In the genomic region with DNA sequence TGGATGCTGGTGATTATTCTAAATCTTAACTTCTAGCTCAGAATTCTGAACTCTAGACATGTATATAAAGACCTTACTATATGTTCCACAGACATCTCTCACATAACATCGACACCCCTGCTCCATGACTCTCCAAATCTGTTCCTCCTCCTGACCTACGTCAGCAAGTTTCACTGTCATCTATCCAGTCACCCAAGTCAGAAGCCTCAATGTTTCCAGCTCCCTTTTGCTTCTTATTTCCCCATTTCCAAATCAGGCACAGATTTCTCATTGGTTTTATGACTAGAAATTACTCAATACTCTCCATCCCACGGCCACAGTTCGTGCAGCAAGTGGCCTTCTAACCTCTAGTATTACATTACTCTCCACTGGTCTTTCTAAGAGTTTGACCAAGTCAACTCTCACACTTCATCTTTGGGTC, we compare ENCODE assay signal across 8 cellular contexts. TPM values are rescaled to one million over a fixed set of nuclear protein-coding genes. Genes with fewer than 3 reads are reported as not detected.
DNase-seq lines count a peak whose midpoint lies in the region; ATAC-seq and TF ChIP-seq lines count a peak whose summit lies in the region.

No MANE protein-coding gene starts in this region.

- DNase-seq in CD4-positive, alpha-beta memory T cell: peak in 2 of 5 donors; percentile 17 to 63
- peak in 4 of 7 donors; percentile 33 to 60 (median 44) for DNase-seq in adrenal gland
- no peak for DNase-seq in upper lobe of left lung
- no peak for DNase-seq in T-helper 9 cell
- DNase-seq in H7: no peak
- no peak for DNase-seq in effector CD4-positive, alpha-beta T cell

- H3K9me3 Mint-ChIP-seq in CD4-positive, alpha-beta memory T cell: no peaks in the 10 kb centered on the region

- H3K36me3 ChIP-seq in CD4-positive, alpha-beta memory T cell (ENCODE audit: insufficient read depth, low read length): no peaks in the 10 kb centered on the region
- H3K36me3 ChIP-seq in adrenal gland (replicated peaks in 1 of 2) (no peaks in the 10 kb centered on the region), upper lobe of left lung (no peaks in the 10 kb centered on the region), H7 (replicated peaks; ENCODE audit: control insufficient read depth, insufficient read depth, low read length) (no peaks in the 10 kb centered on the region)

- H3K27me3 ChIP-seq in CD4-positive, alpha-beta memory T cell (ENCODE audit: insufficient read depth, low read length): no peaks in the 10 kb centered on the region
- H3K27me3 ChIP-seq in adrenal gland (no peaks in the 10 kb centered on the region), upper lobe of left lung (no peaks in the 10 kb centered on the region), H7 (ENCODE audit: control insufficient read depth, insufficient read depth, low read length) (no peaks in the 10 kb centered on the region)

- no peaks in the 10 kb centered on the region for H3K9me3 ChIP-seq in CD4-positive, alpha-beta memory T cell (ENCODE audit: control insufficient read depth in 1 of 2, low read length in 2 of 2)
- H3K9me3 ChIP-seq in adrenal gland (replicated peaks in 1 of 3) (no peaks in the 10 kb centered on the region), upper lobe of left lung (no peaks in the 10 kb centered on the region)

- no peak overlapping the region for H3K4me3 ChIP-seq in CD4-positive, alpha-beta memory T cell (ENCODE audit: low read length in 2 of 2)
- H3K4me3 ChIP-seq in adrenal gland (no peak overlapping the region), upper lobe of left lung (no peak overlapping the region), H7 (ENCODE audit: insufficient read depth, low read depth, low read length) (no peak overlapping the region)

- peaks cover 95% of the 10 kb centered on the region for H3K4me1 ChIP-seq in CD4-positive, alpha-beta memory T cell (ENCODE audit: insufficient read depth, low read length)
- H3K4me1 ChIP-seq in adrenal gland (replicated peaks in 1 of 2): peaks cover 36 to 89% of the 10 kb centered on the region in 2 donors
- peaks cover 47 to 67% (median 56%) of the 10 kb centered on the region in 4 donors for H3K4me1 ChIP-seq in upper lobe of left lung

- ATAC-seq in GM19351 (IDR thresholded peaks at IDR 0.05; ENCODE audit: unreplicated experiment): peak; percentile 49
- peak; percentile 38 for ATAC-seq in HG03354 (IDR thresholded peaks at IDR 0.05; ENCODE audit: poor library complexity, severe bottlenecking, unreplicated experiment)
- ATAC-seq in upper lobe of left lung (ENCODE audit: low FRiP score in 2 of 2): peak; percentile 59 to 84

- H3K4me1 Mint-ChIP-seq in CD4-positive, alpha-beta memory T cell: peaks cover 68 to 88% (median 80%) of the 10 kb centered on the region in 4 donors

- peak overlapping the region; percentile 48 for H3K27ac ChIP-seq in CD4-positive, alpha-beta memory T cell (ENCODE audit: low read depth, low read length)
- peak overlapping the region in 4 of 5 donors; percentile 11 to 76 (median 42) for H3K27ac ChIP-seq in adrenal gland
- peak overlapping the region in 2 of 4 donors; percentile 2 to 17 for H3K27ac ChIP-seq in upper lobe of left lung

- peak overlapping the region; percentile 53 to 81 (median 63) for H3K4me3 Mint-ChIP-seq in CD4-positive, alpha-beta memory T cell

- WGBS in adrenal gland, 4 donors: 44 to 55% (median 49%) methylated on average over 4 of the region's 4 CpGs
- 50 to 68% methylated on average over 4 of the region's 4 CpGs for WGBS in upper lobe of left lung, 2 donors

- TF ChIP-seq EP300 in upper lobe of left lung (IDR thresholded peaks at IDR 0.05): peak in 1 of 4 donors; percentile 33

- H3K36me3 Mint-ChIP-seq in CD4-positive, alpha-beta memory T cell: peaks cover 12 to 20% of the 10 kb centered on the region in 2 donors

- TF ChIP-seq POLR2A in adrenal gland (IDR thresholded peaks at IDR 0.05) (no peak), upper lobe of left lung (IDR thresholded peaks at IDR 0.05) (no peak)

- intact Hi-C loops in CD4-positive, alpha-beta memory T cell (cut with micrococcal nuclease): loop anchor here (1.0 to 2.0 kb wide), 3 partner anchors 9 to 14 kb away; no protein-coding TSS in a partner anchor
- intact Hi-C loops in adrenal gland (cut with DNase I): no loop called here

- H3K27me3 Mint-ChIP-seq in CD4-positive, alpha-beta memory T cell: no peaks in the 10 kb centered on the region

- peak overlapping the region; percentile 54 to 95 (median 82) for H3K27ac Mint-ChIP-seq in CD4-positive, alpha-beta memory T cell

- POLR2A ChIA-PET in CD4-positive, alpha-beta memory T cell (lab: Charles Lee; ENCODE audit: partially characterized antibody): interaction anchor here (1.0 to 1.6 kb wide), 3 partner anchors 8 to 28 kb away, joined by 3 to 4 read pairs (median 4); no protein-coding TSS in a partner anchor

- TF ChIP-seq CTCF in adrenal gland (IDR thresholded peaks at IDR 0.05) (no peak), upper lobe of left lung (IDR thresholded peaks at IDR 0.05) (no peak)

- CTCF ChIA-PET in CD4-positive, alpha-beta memory T cell (lab: Charles Lee; ENCODE audit: partially characterized antibody): no interaction called here

RNA-seq across cellular contexts. Expression of gene EPC1, which starts 28.5 kb away (rescaled TPM):
- total RNA-seq in CD4-positive, alpha-beta memory T cell: 100 to 1,000 TPM; 105 to 112 TPM
- polyA plus RNA-seq in CD4-positive, alpha-beta memory T cell: 10 to 100 TPM; 46.0 to 57.0 TPM
- total RNA-seq in adrenal gland: 10 to 100 TPM; 10.9 to 43.6 (median 24.4) TPM
- polyA plus RNA-seq in adrenal gland: 10 to 100 TPM; 16.5 to 27.8 (median 19.3) TPM
- total RNA-seq in upper lobe of left lung: 10 to 100 TPM; 26.2 to 82.8 (median 36.7) TPM
- 9.2 and 17.5 TPM in 2 replicates for total RNA-seq in H7 (2014; rRNA removed; shearing (Covaris generic))

Comparison
In these comparisons a context has a peak if more than half of its experiments do, and no peak if none do; other contexts are left out.
1. DNase-seq: peak in adrenal gland (4 of 7); none in upper lobe of left lung (0 of 2), T-helper 9 cell (single experiment), H7 (single experiment) and effector CD4-positive, alpha-beta T cell (single experiment).
2. Peak in every context shown above with its lines, with median percentiles within 50 percentile points of each other: ATAC-seq.